25 cellular contexts compared by ENCODE assay signal in the genomic region with DNA sequence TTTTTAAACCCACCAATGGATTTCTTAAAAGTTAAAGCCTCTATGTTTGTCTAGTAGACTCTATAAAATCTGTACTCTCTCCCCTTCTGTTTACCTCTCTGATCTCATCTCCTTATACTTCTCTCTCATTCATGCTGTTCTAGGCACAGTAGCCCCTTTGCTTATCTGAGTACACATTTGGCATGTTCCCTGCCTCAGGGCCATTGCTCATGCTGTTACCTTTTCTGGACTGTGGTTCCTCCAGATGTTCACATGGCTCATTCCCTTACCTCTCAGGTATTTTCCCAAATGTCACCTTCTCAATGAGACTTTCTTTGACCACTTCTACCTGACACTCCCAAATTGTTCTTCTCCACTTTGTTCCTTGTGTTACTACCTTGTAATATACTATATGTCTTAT.
"Had no signal": no experiment of that assay in that cellular context is flagged by ENCODE, and none has a peak within 500 bp of the region (broad histone marks: within the 10 kb centered on the region; RNA-seq: fewer than 3 reads in every experiment).

No MANE protein-coding gene starts in this region.

- H3K79me2 ChIP-seq: parathyroid adenoma had no signal

- H3K27ac ChIP-seq: colonic mucosa, esophagus muscularis mucosa, neural progenitor cell, parathyroid adenoma, right lobe of liver, stomach, thyroid gland, upper lobe of left lung had no signal

- FAIRE-seq: frontal cortex, kidney, small intestine, urothelium cell line had no signal

- ATAC-seq: left lobe of liver; mucosa of descending colon; right lobe of liver; stimulated activated effector memory CD8-positive, alpha-beta T cell treated with anti-CD3 and anti-CD28 coated beads, Interleukin-12 subunit alpha, Interleukin-12 subunit beta, amount 100 ng/mL, for 72 hours had no signal

- H3K27me3 ChIP-seq: colonic mucosa, esophagus muscularis mucosa, neural progenitor cell, right lobe of liver, stomach, thyroid gland, upper lobe of left lung had no signal

- H3K9ac ChIP-seq: neural progenitor cell, parathyroid adenoma had no signal

- H2AFZ ChIP-seq: neural progenitor cell, parathyroid adenoma had no signal

- H3K4me3 ChIP-seq: colonic mucosa, esophagus muscularis mucosa, lung, mucosa of descending colon, neural progenitor cell, right lobe of liver, stomach, thyroid gland, upper lobe of left lung had no signal

- DNase-seq: colonic mucosa; effector CD8-positive, alpha-beta T cell; endodermal cell; hypothalamus; immature natural killer cell; kidney; mucosa of descending colon; naive B cell; right lobe of liver; small intestine; stimulated activated CD4-positive, alpha-beta T cell treated with anti-CD3 and anti-CD28 coated beads, Interleukin-12 subunit alpha, Interleukin-12 subunit beta, amount 100 ng/mL, for 4 hours; stimulated activated CD4-positive, alpha-beta T cell treated with anti-CD3 and anti-CD28 coated beads, Interleukin-1b, Interleukin-23, amount 100 ng/mL, for 48 hours; stimulated activated CD4-positive, alpha-beta T cell treated with anti-CD3 and anti-CD28 coated beads, Interleukin-4, amount 100 ng/mL, for 24 hours; stimulated activated naive CD4-positive, alpha-beta T cell treated with Interleukin-2 at 50 U/mL for 16 hours; stomach; thyroid gland; upper lobe of left lung had no signal

- H3K4me2 ChIP-seq: neural progenitor cell had no signal

- H3K9me3 ChIP-seq: colonic mucosa, esophagus muscularis mucosa, mucosa of descending colon, right lobe of liver, stomach, thyroid gland, upper lobe of left lung had no signal

- H3K4me1 ChIP-seq: colonic mucosa, right lobe of liver had no signal

- H3K36me3 ChIP-seq: colonic mucosa, esophagus muscularis mucosa, neural progenitor cell, right lobe of liver, thyroid gland, upper lobe of left lung had no signal
